In genomic region chr5:119411935-119412623, GRCh38 we compare ENCODE assay signal across 8 cellular contexts. TPM values are rescaled to one million over a fixed set of nuclear protein-coding genes. Genes with fewer than 3 reads are reported as not detected.
DNase-seq lines count a peak whose midpoint lies in the region; ATAC-seq, FAIRE-seq and TF ChIP-seq lines count a peak whose summit lies in the region.

No MANE protein-coding gene starts in this region.

- DNase-seq in GM23248 = peak; percentile 79
- DNase-seq in Karpas-422 = peak; percentile 82
- peak; percentile 84 for DNase-seq in RWPE1 (ENCODE audit: low spot score)
- peak in 1 of 2 donors; percentile 46 for DNase-seq in activated naive CD4-positive, alpha-beta T cell treated with anti-CD3 and anti-CD28 coated beads, Interleukin-2, amount 50 U/mL, for 72 hours (ENCODE audit: low spot score in 2 of 2)
- DNase-seq in globus pallidus (ENCODE audit: low spot score) = peak; percentile 79
- DNase-seq in neuronal stem cell (ENCODE audit: low spot score) = peak; percentile 77
- no peak for DNase-seq in GM19238 (ENCODE audit: insufficient read length, low spot score)

- no peaks in the 10 kb centered on the region for H3K9me3 Mint-ChIP-seq in activated naive CD4-positive, alpha-beta T cell treated with anti-CD3 and anti-CD28 coated beads, Interleukin-2, amount 50 U/mL, for 72 hours

- H2AK5ac ChIP-seq in neuronal stem cell (ENCODE audit: low read depth, low read length) = no peak overlapping the region

- H3K9me2 ChIP-seq in GM23248 (ENCODE audit: insufficient read depth) = no peaks in the 10 kb centered on the region
- no peaks in the 10 kb centered on the region for H3K9me2 ChIP-seq in Karpas-422 (replicated peaks; ENCODE audit: insufficient read depth, low read length)

- FAIRE-seq in G401.6 (lab: Jason Lieb, UNC) = peak; percentile 95

- H4K20me1 ChIP-seq in GM23248 (ENCODE audit: insufficient read depth) (no peaks in the 10 kb centered on the region), Karpas-422 (ENCODE audit: insufficient read depth, low read depth, low read length) (no peaks in the 10 kb centered on the region)

- H3K14ac ChIP-seq in neuronal stem cell (ENCODE audit: low read length) = no peak overlapping the region

- no peaks in the 10 kb centered on the region for H3K79me1 ChIP-seq in neuronal stem cell (ENCODE audit: low read depth, low read length)

- peak overlapping the region; percentile 96 to 97 for H3K27ac Mint-ChIP-seq in activated naive CD4-positive, alpha-beta T cell treated with anti-CD3 and anti-CD28 coated beads, Interleukin-2, amount 50 U/mL, for 72 hours

- peak overlapping the region; percentile 88 for H3K9ac ChIP-seq in GM23248
- no peak overlapping the region; the same call in 1 of the 2 replicates for H3K9ac ChIP-seq in Karpas-422 (ENCODE audit: low read length)
- no peak overlapping the region for H3K9ac ChIP-seq in neuronal stem cell (ENCODE audit: low read depth, low read length, poor library complexity)

- CTCF ChIA-PET in RWPE1 (lab: Yijun Ruan, JAX) = interaction anchor here (0.5 to 3.7 kb wide), 44 partner anchors 11 to 620 kb away, joined by 3 to 30 read pairs (median 4); partner anchors contain the start of genes DMXL1, DTWD2 and TNFAIP8

- no peak overlapping the region for H2BK5ac ChIP-seq in neuronal stem cell (ENCODE audit: low read length)

- H3K79me2 ChIP-seq in GM23248 (ENCODE audit: insufficient read depth) = no peaks in the 10 kb centered on the region
- H3K79me2 ChIP-seq in Karpas-422 (ENCODE audit: low read length) = no peaks in the 10 kb centered on the region

- no peak overlapping the region for H2BK120ac ChIP-seq in neuronal stem cell (ENCODE audit: low read depth, low read length)

- H3K9me3 ChIP-seq in GM23248 (ENCODE audit: low read depth) (no peaks in the 10 kb centered on the region), Karpas-422 (ENCODE audit: low read length) (no peaks in the 10 kb centered on the region), neuronal stem cell (replicated peaks in 1 of 2; ENCODE audit: control insufficient read depth in 2 of 2, insufficient read depth in 1 of 2, low read depth in 1 of 2, low read length in 2 of 2) (no peaks in the 10 kb centered on the region)

- peak overlapping the region; percentile 92 for H3K4me3 ChIP-seq in GM23248
- H3K4me3 ChIP-seq in Karpas-422 (ENCODE audit: low read length) = peak overlapping the region; percentile 43; the same call in 1 of the 2 replicates
- peak overlapping the region; percentile 46 to 79 for H3K4me3 ChIP-seq in neuronal stem cell (ENCODE audit: low read length in 2 of 2)

- POLR2A ChIA-PET in RWPE1 (lab: Yijun Ruan, JAX; ENCODE audit: low non-redundant PET) = no interaction called here

- no peak overlapping the region for H4K8ac ChIP-seq in neuronal stem cell (ENCODE audit: low read depth, low read length)

- in situ Hi-C loops in GM23248 (cut with MboI) = loop anchor here (10.0 kb wide), 1 partner anchor 387 kb away; no protein-coding TSS in a partner anchor

- H3K4me2 ChIP-seq in GM23248 (ENCODE audit: unreplicated experiment) (peak overlapping the region; percentile 95), Karpas-422 (ENCODE audit: low read depth, low read length, poor library complexity, severe bottlenecking) (peak overlapping the region; percentile 62), neuronal stem cell (ENCODE audit: insufficient read depth, low read length, poor library complexity, severe bottlenecking) (peak overlapping the region; percentile 52)

- H3K27me3 ChIP-seq in GM23248 (replicated peaks; ENCODE audit: insufficient read depth) (no peaks in the 10 kb centered on the region), Karpas-422 (ENCODE audit: low read length) (no peaks in the 10 kb centered on the region), neuronal stem cell (ENCODE audit: control insufficient read depth in 3 of 3, insufficient read depth in 3 of 3, low read depth in 1 of 3, low read length in 3 of 3) (no peaks in the 10 kb centered on the region)

- no peaks in the 10 kb centered on the region for H3K36me3 ChIP-seq in GM23248 (ENCODE audit: low read depth)
- no peaks in the 10 kb centered on the region for H3K36me3 ChIP-seq in Karpas-422 (ENCODE audit: insufficient read depth, low read length)
- H3K36me3 ChIP-seq in neuronal stem cell (replicated peaks in 1 of 2; ENCODE audit: control insufficient read depth in 2 of 2, insufficient read depth in 2 of 2, low read length in 2 of 2) = no peaks in the 10 kb centered on the region

- peak; percentile 67 to 87 for ATAC-seq in activated naive CD4-positive, alpha-beta T cell treated with anti-CD3 and anti-CD28 coated beads, Interleukin-2, amount 50 U/mL, for 72 hours

- no peak overlapping the region for H3K4ac ChIP-seq in neuronal stem cell (ENCODE audit: low read length)

- no peak overlapping the region for H2BK12ac ChIP-seq in neuronal stem cell (ENCODE audit: low read length)

- H3F3A ChIP-seq in GM23248 (ENCODE audit: insufficient read depth) = peaks cover 15% of the 10 kb centered on the region

- H3K27ac ChIP-seq in GM23248 = peak overlapping the region; percentile 89
- no peak overlapping the region for H3K27ac ChIP-seq in Karpas-422 (ENCODE audit: low read length)
- peak overlapping the region; percentile 65 for H3K27ac ChIP-seq in RWPE1
- no peak overlapping the region for H3K27ac ChIP-seq in neuronal stem cell (replicated peaks; ENCODE audit: low read length)

- no peak overlapping the region for H3K18ac ChIP-seq in neuronal stem cell (ENCODE audit: low read length)

- no peak overlapping the region for H4K91ac ChIP-seq in neuronal stem cell (ENCODE audit: low read depth, low read length, poor library complexity)

- 1 to 2% methylated on average over 13 of the region's 13 CpGs for WGBS in GM23248 (ENCODE audit: low coverage in 1 of 2, low lambda C conversion rate in 2 of 2, missing lambda C conversion rate in 2 of 2), 2 experiments
- WGBS in neuronal stem cell (ENCODE audit: extremely low coverage in 2 of 2, insufficient read length in 2 of 2, insufficient replicate concordance in 1 of 2), 2 donors = no CpG with 5 or more reads among the region's 13 CpGs

- H3K4me1 ChIP-seq in GM23248 (ENCODE audit: insufficient read depth) = peaks cover 9% of the 10 kb centered on the region
- peaks cover 28% of the 10 kb centered on the region for H3K4me1 ChIP-seq in Karpas-422 (ENCODE audit: low read length)
- H3K4me1 ChIP-seq in neuronal stem cell (ENCODE audit: control insufficient read depth in 2 of 2, insufficient read depth in 1 of 2, low read depth in 1 of 2, low read length in 2 of 2) = peaks cover 0 to 2% of the 10 kb centered on the region in 2 donors

- peak overlapping the region; percentile 98 for H2AFZ ChIP-seq in GM23248
- H2AFZ ChIP-seq in Karpas-422 (ENCODE audit: low read length) = no peak overlapping the region
- H2AFZ ChIP-seq in neuronal stem cell (ENCODE audit: low read length) = peak overlapping the region; percentile 94

- H3K23ac ChIP-seq in neuronal stem cell (ENCODE audit: low read depth, low read length, poor library complexity) = no peak overlapping the region

- H2BK15ac ChIP-seq in neuronal stem cell (ENCODE audit: low read length) = no peak overlapping the region

- peak; percentile 97 for TF ChIP-seq CTCF in RWPE1 (conservative IDR thresholded peaks at IDR 0.05; ENCODE audit: low read depth)

- no peaks in the 10 kb centered on the region for H3K36me3 Mint-ChIP-seq in activated naive CD4-positive, alpha-beta T cell treated with anti-CD3 and anti-CD28 coated beads, Interleukin-2, amount 50 U/mL, for 72 hours

RNA-seq across cellular contexts. Expression of gene HSD17B4, which starts 40.2 kb away (rescaled TPM):
- 55.8 and 556 TPM in 2 replicates for total RNA-seq in GM23248 (2014; rRNA removed; shearing (Covaris generic))
- polyA plus RNA-seq in GM23248 (2016; fragmentation: Nextera tagmentation; extraction: Ambion mirVana) = 71.1 and 86.5 TPM in 2 replicates
- 57.6 and 127 TPM in 2 replicates for total RNA-seq in Karpas-422 (2014; rRNA removed; shearing (Covaris generic); ENCODE audit: low replicate concordance)
- total RNA-seq in activated naive CD4-positive, alpha-beta T cell treated with anti-CD3 and anti-CD28 coated beads, Interleukin-2, amount 50 U/mL, for 72 hours = 10 to 100 TPM; 49.7 to 85.1 TPM
- 167 TPM for polyA plus RNA-seq in neuronal stem cell (2013, experiment 1 of 2)
- 152 TPM for polyA plus RNA-seq in neuronal stem cell (2013, experiment 2 of 2)

RNA-seq across cellular contexts. Expression of gene TNFAIP8, which starts 56.3 kb away (rescaled TPM):
- 9.9 and 14.8 TPM in 2 replicates for total RNA-seq in GM23248 (2014; rRNA removed; shearing (Covaris generic))
- polyA plus RNA-seq in GM23248 (2016; fragmentation: Nextera tagmentation; extraction: Ambion mirVana) = 10.3 and 10.4 TPM in 2 replicates
- 34.5 and 58.7 TPM in 2 replicates for total RNA-seq in Karpas-422 (2014; rRNA removed; shearing (Covaris generic); ENCODE audit: low replicate concordance)
- 100 to 1,000 TPM; 110 to 146 TPM for total RNA-seq in activated naive CD4-positive, alpha-beta T cell treated with anti-CD3 and anti-CD28 coated beads, Interleukin-2, amount 50 U/mL, for 72 hours
- polyA plus RNA-seq in neuronal stem cell (2013, experiment 1 of 2) = 13.5 TPM
- polyA plus RNA-seq in neuronal stem cell (2013, experiment 2 of 2) = 13.8 TPM

Comparison
In these comparisons a context has a peak if more than half of its experiments do, and no peak if none do; other contexts are left out.
1. H3K27ac ChIP-seq: peak in GM23248 (single experiment) and RWPE1 (single experiment); none in Karpas-422 (single experiment) and neuronal stem cell (single experiment).
2. Peak in every context shown above with its lines, with median percentiles within 50 percentile points of each other: H3K4me2 ChIP-seq and H3K4me3 ChIP-seq.